29 cellular contexts compared by ENCODE assay signal in the genomic region with DNA sequence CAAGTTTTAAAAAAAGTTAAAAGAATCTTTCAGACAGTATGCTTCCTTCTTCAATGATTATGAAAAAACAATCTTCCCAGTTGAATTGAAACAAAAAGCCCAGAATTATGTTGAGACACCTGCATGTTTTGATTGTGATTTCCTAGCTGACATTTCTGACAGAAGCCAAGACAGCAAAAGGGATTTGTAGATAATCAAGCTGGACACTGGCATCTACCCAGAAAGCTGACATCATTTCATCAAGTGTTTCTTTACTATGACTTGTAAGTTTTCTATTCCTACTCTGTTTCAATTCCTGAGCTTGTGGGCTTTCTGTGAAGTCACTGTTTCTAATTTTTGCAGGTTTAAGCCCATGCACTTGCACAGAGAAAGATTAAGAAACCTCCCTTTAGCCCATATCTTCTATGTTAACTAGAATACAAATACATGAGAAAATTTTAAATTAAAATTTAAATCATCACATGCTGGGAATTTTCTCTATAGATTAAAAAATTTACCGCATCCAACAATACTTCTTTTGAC.
"Had no signal": no experiment of that assay in that cellular context is flagged by ENCODE, and none has a peak within 500 bp of the region (broad histone marks: within the 10 kb centered on the region; RNA-seq: fewer than 3 reads in every experiment).

No MANE protein-coding gene starts in this region.

- ATAC-seq: activated CD8-positive, alpha-beta T cell treated with anti-CD3 and anti-CD28 coated beads for 36 hours; activated T-cell treated with anti-CD3 and anti-CD28 coated beads, Interleukin-2, amount 50 U/mL, for 72 hours; activated T-helper 17 cell treated with anti-CD3 and anti-CD28 coated beads, Interleukin-2, amount 50 U/mL, for 72 hours had no signal

- H3K27ac ChIP-seq: PC-9, RWPE1, WERI-Rb-1 had no signal

- H3K4me2 ChIP-seq: PC-9 had no signal

- H3K36me3 ChIP-seq: WERI-Rb-1 had no signal

- DNase-seq: activated CD4-positive, alpha-beta T cell treated with anti-CD3 and anti-CD28 coated beads, Interleukin-2, amount 10 ng/mL, durations not matched to agents 24 days and 14 days; activated CD4-positive, alpha-beta T cell treated with anti-CD3 and anti-CD28 coated beads, Interleukin-2, amount 50 U/mL, for 4 hours; activated CD4-positive, CD25-positive, alpha-beta regulatory T cell; activated CD8-positive, alpha-beta T cell treated with anti-CD3 and anti-CD28 coated beads for 36 hours; activated effector memory CD4-positive, alpha-beta T cell treated with anti-CD3 and anti-CD28 coated beads, Interleukin-2, amount 50 U/mL, for 16 hours; activated naive CD4-positive, alpha-beta T cell; activated naive CD4-positive, alpha-beta T cell treated with anti-CD3 and anti-CD28 coated beads, Interleukin-2, amount 50 U/mL, for 16 hours; activated naive CD8-positive, alpha-beta T cell treated with anti-CD3 and anti-CD28 coated beads for 36 hours; activated T-cell treated with anti-CD3 and anti-CD28 coated beads, Interleukin-2, amount 50 U/mL, for 1 hour; activated T-cell treated with anti-CD3 and anti-CD28 coated beads, Interleukin-2, amount 50 U/mL, for 72 hours; caudate nucleus; Kasumi-1; KBM-7; NCI-H1092 treated with DMSO at 0.1 percent for 48 hours; NCI-H1417; NCI-H146; NCI-H187; NCI-H2081; NCI-H510A; NCI-H526; NCI-H748 treated with DMSO at 0.1 percent for 48 hours; PC-9; SW 1271; T-helper 1 cell; T-helper 2 cell; T-helper 9 cell; WERI-Rb-1 had no signal

- H3K4me3 ChIP-seq: PC-9 had no signal

- H2AFZ ChIP-seq: PC-9 had no signal
